17 cellular contexts compared by ENCODE assay signal in genomic region chr18:61876899-61877298, GRCh38.
"Had no signal": no experiment of that assay in that cellular context is flagged by ENCODE, and none has a peak within 500 bp of the region (broad histone marks: within the 10 kb centered on the region; RNA-seq: fewer than 3 reads in every experiment).

No MANE protein-coding gene starts in this region.

- H3K4me3 ChIP-seq: cardiac muscle cell, lung, mucosa of descending colon, right atrium auricular region, skin epidermis had no signal

- H3K27me3 ChIP-seq: cardiac muscle cell, right atrium auricular region had no signal

- DNase-seq: activated B cell treated with CpG ODN at 0.5 μM for 24 hours; activated CD4-positive, alpha-beta T cell treated with anti-CD3 and anti-CD28 coated beads for 48 hours; activated CD8-positive, alpha-beta memory T cell treated with anti-CD3 and anti-CD28 coated beads for 24 hours; activated naive CD4-positive, alpha-beta T cell; activated naive CD8-positive, alpha-beta T cell treated with anti-CD3 and anti-CD28 coated beads, Interleukin-2, amount 50 U/mL, for 24 hours; glutamatergic neuron; mucosa of descending colon; naive thymus-derived CD4-positive, alpha-beta T cell; stimulated activated CD4-positive, alpha-beta T cell treated with anti-CD3 and anti-CD28 coated beads, Interleukin-4, amount 100 ng/mL, for 24 hours; stimulated activated naive CD4-positive, alpha-beta T cell; T-helper 2 cell; trophoblast cell had no signal

- H3K27ac ChIP-seq: cardiac muscle cell, neutrophil, right atrium auricular region, skin epidermis had no signal
